In the genomic region with DNA sequence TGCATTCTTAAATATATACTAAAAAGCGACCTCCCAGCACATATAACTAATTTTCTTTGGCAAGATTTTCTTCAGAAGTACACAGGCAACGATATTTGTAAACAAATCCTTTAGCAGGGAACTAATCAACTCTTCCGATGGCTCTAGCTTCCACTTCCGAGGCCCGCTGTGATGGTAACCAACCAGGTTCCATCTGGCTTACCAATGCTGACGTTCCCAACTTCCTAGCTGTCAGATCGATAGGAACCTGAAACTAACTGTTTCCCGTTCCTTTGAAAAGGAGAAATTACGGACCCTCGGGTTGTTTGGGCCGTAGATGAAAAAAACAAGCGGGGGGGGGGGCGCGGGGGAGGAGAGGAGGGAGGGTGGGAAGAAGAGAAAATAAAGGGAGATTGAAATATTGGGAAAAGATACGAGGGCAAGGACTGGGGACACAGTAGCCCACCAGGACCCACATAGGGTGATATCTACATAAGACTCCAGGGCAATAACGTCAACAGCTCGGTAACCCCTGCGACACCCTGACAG, we compare ENCODE assay signal across 8 cellular contexts. TPM values are rescaled to one million over a fixed set of nuclear protein-coding genes. Genes with fewer than 3 reads are reported as not detected.
DNase-seq lines count a peak whose midpoint lies in the region; ATAC-seq and TF ChIP-seq lines count a peak whose summit lies in the region.

No MANE protein-coding gene starts in this region.

- peak overlapping the region; percentile 62 for H3K9ac ChIP-seq in neural progenitor cell

- H3K79me2 ChIP-seq in neural progenitor cell (ENCODE audit: low read depth) = peaks cover 33% of the 10 kb centered on the region

- H4K20me1 ChIP-seq in neural progenitor cell (ENCODE audit: low read depth) = peaks cover 5% of the 10 kb centered on the region

- DNase-seq in AG20443 (ENCODE audit: low spot score) (peak; percentile 27), NCI-H146 treated with DMSO at 0.1 percent for 48 hours (lab: John Stamatoyannopoulos, UW; ENCODE audit: unreplicated experiment) (peak; percentile 42), foreskin fibroblast (peak in 1 of 2 donors; percentile 63), neural progenitor cell (ENCODE audit: low spot score) (peak; percentile 57)

- H3K4me3 ChIP-seq in foreskin fibroblast (ENCODE audit: low read depth in 1 of 2, low read length in 2 of 2) = peak overlapping the region; percentile 70 to 97
- peak overlapping the region; percentile 76 for H3K4me3 ChIP-seq in neural progenitor cell

- peak overlapping the region; percentile 92 for H3K4me3 Mint-ChIP-seq in activated T-helper 17 cell treated with anti-CD3 and anti-CD28 coated beads, Interleukin-2, amount 50 U/mL, for 72 hours
- peak overlapping the region; percentile 99 for H3K4me3 Mint-ChIP-seq in neural progenitor cell

- peaks cover 13% of the 10 kb centered on the region for H3F3A ChIP-seq in neural progenitor cell (ENCODE audit: low read depth)

- ATAC-seq in GM19023 (IDR thresholded peaks at IDR 0.05; ENCODE audit: unreplicated experiment) = peak; percentile 12
- peak; percentile 39 for ATAC-seq in activated T-helper 17 cell treated with anti-CD3 and anti-CD28 coated beads, Interleukin-2, amount 50 U/mL, for 72 hours (replicated peaks)
- no peak for ATAC-seq in HG03571 (IDR thresholded peaks at IDR 0.05; ENCODE audit: unreplicated experiment)
- ATAC-seq in HG02588 (IDR thresholded peaks at IDR 0.05; ENCODE audit: unreplicated experiment) = no peak

- H3K4me1 ChIP-seq in neural progenitor cell = peaks cover 6% of the 10 kb centered on the region

- H2AFZ ChIP-seq in neural progenitor cell (replicated peaks) = peak overlapping the region; percentile 93

- no peaks in the 10 kb centered on the region for H3K27me3 ChIP-seq in neural progenitor cell

- no peaks in the 10 kb centered on the region for H3K36me3 ChIP-seq in neural progenitor cell

- H3K27ac Mint-ChIP-seq in activated T-helper 17 cell treated with anti-CD3 and anti-CD28 coated beads, Interleukin-2, amount 50 U/mL, for 72 hours = peak overlapping the region; percentile 98
- peak overlapping the region; percentile 87 for H3K27ac Mint-ChIP-seq in neural progenitor cell

- no peaks in the 10 kb centered on the region for H3K9me3 ChIP-seq in neural progenitor cell (ENCODE audit: low read depth)

- H3K9me3 Mint-ChIP-seq in activated T-helper 17 cell treated with anti-CD3 and anti-CD28 coated beads, Interleukin-2, amount 50 U/mL, for 72 hours = no peaks in the 10 kb centered on the region
- no peaks in the 10 kb centered on the region for H3K9me3 Mint-ChIP-seq in neural progenitor cell

- peak overlapping the region; percentile 85 for H3K4me2 ChIP-seq in neural progenitor cell

- H3K27me3 Mint-ChIP-seq in activated T-helper 17 cell treated with anti-CD3 and anti-CD28 coated beads, Interleukin-2, amount 50 U/mL, for 72 hours = no peaks in the 10 kb centered on the region
- peaks cover 2% of the 10 kb centered on the region for H3K27me3 Mint-ChIP-seq in neural progenitor cell (ENCODE audit: insufficient read depth, low read depth)

- H3K4me1 Mint-ChIP-seq in activated T-helper 17 cell treated with anti-CD3 and anti-CD28 coated beads, Interleukin-2, amount 50 U/mL, for 72 hours = peaks cover 27% of the 10 kb centered on the region
- H3K4me1 Mint-ChIP-seq in neural progenitor cell = peaks cover 18% of the 10 kb centered on the region

- H3K36me3 Mint-ChIP-seq in activated T-helper 17 cell treated with anti-CD3 and anti-CD28 coated beads, Interleukin-2, amount 50 U/mL, for 72 hours (ENCODE audit: low read depth) = peaks cover 55% of the 10 kb centered on the region
- peaks cover 7% of the 10 kb centered on the region for H3K36me3 Mint-ChIP-seq in neural progenitor cell

- TF ChIP-seq CTCF in foreskin fibroblast (IDR thresholded peaks at IDR 0.05; ENCODE audit: low read depth, low read length) (no peak), neural progenitor cell (IDR thresholded peaks at IDR 0.05) (no peak)

- peak overlapping the region; percentile 60 for H3K27ac ChIP-seq in neural progenitor cell

RNA-seq across cellular contexts. Expression of gene GTF2B, which starts 0.5 kb away (rescaled TPM):
- 10 to 100 TPM; 38.8 to 39.3 TPM for total RNA-seq in activated T-helper 17 cell treated with anti-CD3 and anti-CD28 coated beads, Interleukin-2, amount 50 U/mL, for 72 hours
- total RNA-seq in neural progenitor cell (ENCODE audit: low replicate concordance) = 32.2 and 42.0 TPM in 2 replicates

Comparison
In these comparisons a context has a peak if more than half of its experiments do, and no peak if none do; other contexts are left out.
1. ATAC-seq: peak in GM19023 (single experiment) and activated T-helper 17 cell treated with anti-CD3 and anti-CD28 coated beads, Interleukin-2, amount 50 U/mL, for 72 hours (single experiment); none in HG03571 (single experiment) and HG02588 (single experiment).